ENCODE assay signal across 7 cellular contexts in genomic region chr1:153390938-153391710, GRCh38. TPM values are rescaled to one million over a fixed set of nuclear protein-coding genes. Genes with fewer than 3 reads are reported as not detected.
DNase-seq lines count a peak whose midpoint lies in the region; ATAC-seq and TF ChIP-seq lines count a peak whose summit lies in the region.

Gene S100A8 (minus strand): TSS chr1:153391073. CDS start chr1:153390535, 538 bp downstream.

- intact Hi-C loops in ascending aorta (cut with DNase I), result no loop called here
- intact Hi-C loops in left lung (cut with DNase I), result no loop called here
- intact Hi-C loops in tibial artery (cut with DNase I; ENCODE audit: low total_unique reads), result no loop called here

- H3K36me3 ChIP-seq in ascending aorta (no peaks in the 10 kb centered on the region), left lung (no peaks in the 10 kb centered on the region), tibial artery (no peaks in the 10 kb centered on the region)

- H3K4me1 ChIP-seq in ascending aorta (no peaks in the 10 kb centered on the region), left lung (peaks cover 0 to 60% of the 10 kb centered on the region in 2 donors), tibial artery (no peaks in the 10 kb centered on the region)

- ATAC-seq in left lung (peak; percentile 53), HG03460 (IDR thresholded peaks at IDR 0.05; ENCODE audit: unreplicated experiment) (no peak), GM21360 (IDR thresholded peaks at IDR 0.05; ENCODE audit: unreplicated experiment) (no peak)

- peak; percentile 60 for DNase-seq in NCI-H2107 (lab: John Stamatoyannopoulos, UW)
- peak in 1 of 2 donors; percentile 74 for DNase-seq in ascending aorta (ENCODE audit: low spot score in 2 of 2)
- DNase-seq in left lung, result peak; percentile 74 to 92
- DNase-seq in tibial artery, result peak; percentile 61 to 70
- no peak for DNase-seq in activated CD4-positive, alpha-beta T cell treated with anti-CD3 and anti-CD28 coated beads for 4 hours

- H3K4me3 ChIP-seq in ascending aorta, result no peak within 1 kb of the TSS
- H3K4me3 ChIP-seq in left lung, result peak within 1 kb of the TSS in 1 of 2 donors; percentile 45
- no peak within 1 kb of the TSS for H3K4me3 ChIP-seq in tibial artery

- no peaks in the 10 kb centered on the region for H3K27me3 ChIP-seq in ascending aorta
- peaks cover 0 to 14% of the 10 kb centered on the region in 2 donors for H3K27me3 ChIP-seq in left lung
- H3K27me3 ChIP-seq in tibial artery, result peaks cover 0 to 9% of the 10 kb centered on the region in 2 donors

- H3K27ac ChIP-seq in ascending aorta (no peak within 1 kb of the TSS), left lung (peak within 1 kb of the TSS in 1 of 2 donors; percentile 93), tibial artery (no peak within 1 kb of the TSS)

- TF ChIP-seq CTCF in ascending aorta (IDR thresholded peaks at IDR 0.05) (no peak), left lung (IDR thresholded peaks at IDR 0.05) (no peak), tibial artery (IDR thresholded peaks at IDR 0.05) (no peak)

- H3K9me3 ChIP-seq in ascending aorta (no peaks in the 10 kb centered on the region), left lung (no peaks in the 10 kb centered on the region), tibial artery (no peaks in the 10 kb centered on the region)

RNA-seq across cellular contexts. Expression of gene S100A8, which starts in this region (rescaled TPM):
- total RNA-seq in ascending aorta (33.5 TPM), left lung (1,000 to 10,000 TPM in 1 of 2 donors, 10 to 100 TPM in 1; 97.7 to 1,365 TPM)

Comparison
In these comparisons a context has a peak if more than half of its experiments do, and no peak if none do; other contexts are left out.
1. DNase-seq: peak in NCI-H2107 (single experiment), left lung (2 of 2) and tibial artery (2 of 2); none in activated CD4-positive, alpha-beta T cell treated with anti-CD3 and anti-CD28 coated beads for 4 hours (0 of 2).